Comparison of ENCODE assay signal across 8 cellular contexts in the genomic region with DNA sequence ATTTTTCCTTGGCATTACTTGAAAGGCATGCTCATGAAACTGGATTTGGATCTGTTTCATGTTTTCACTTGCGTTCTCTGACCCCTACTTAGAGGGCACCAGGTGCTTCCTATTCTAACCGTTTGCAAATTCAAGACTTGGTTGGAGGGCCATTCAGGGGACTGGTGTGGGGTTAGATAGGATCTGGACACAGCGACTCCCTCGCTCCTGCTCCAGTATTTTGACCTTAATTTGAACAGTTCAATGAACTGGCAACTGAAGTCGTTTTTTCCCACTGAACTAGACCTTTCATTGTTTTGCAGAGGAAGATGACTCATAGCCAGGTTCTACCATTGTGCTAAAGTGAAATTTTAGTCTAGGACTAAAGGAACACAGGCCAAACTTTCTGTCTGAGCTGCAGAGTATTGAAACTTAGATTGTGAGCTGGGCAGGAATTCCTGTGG.
DNase-seq lines count a peak whose midpoint lies in the region; ATAC-seq, FAIRE-seq and TF ChIP-seq lines count a peak whose summit lies in the region.

No MANE protein-coding gene starts in this region.

- H4K5ac ChIP-seq in H9 (ENCODE audit: insufficient read length, low read depth, low read length): no peak overlapping the region

- no peaks in the 10 kb centered on the region for H3K23me2 ChIP-seq in H9 (ENCODE audit: insufficient read length, low read depth, low read length, poor library complexity, severe bottlenecking)

- H4K8ac ChIP-seq in H9 (replicated peaks; ENCODE audit: insufficient read length, low read depth, low read length): no peak overlapping the region

- no peak overlapping the region for H2BK5ac ChIP-seq in H9 (ENCODE audit: insufficient read length, low read length)

- H3K27me3 Mint-ChIP-seq in H9 (ENCODE audit: low read depth) (no peaks in the 10 kb centered on the region), endodermal cell (ENCODE audit: insufficient read depth) (no peaks in the 10 kb centered on the region)

- CTCF ChIA-PET in PC-3 (lab: Charles Lee): no interaction called here

- H3K36me3 ChIP-seq in PC-3 (ENCODE audit: low read depth, low read length): no peaks in the 10 kb centered on the region
- peaks cover 3% of the 10 kb centered on the region for H3K36me3 ChIP-seq in endodermal cell (ENCODE audit: control insufficient read depth, insufficient read depth, low read length)
- no peaks in the 10 kb centered on the region for H3K36me3 ChIP-seq in pancreas

- no peaks in the 10 kb centered on the region for H4K20me1 ChIP-seq in H9 (ENCODE audit: control insufficient read depth, insufficient read depth, insufficient read length)
- peaks cover 4% of the 10 kb centered on the region; the same call in 1 of the 2 replicates for H4K20me1 ChIP-seq in PC-3 (ENCODE audit: low read length)

- H3K4me3 ChIP-seq in PC-3 (ENCODE audit: low read length) (peak overlapping the region; percentile 26; the same call in 1 of the 2 replicates), endodermal cell (ENCODE audit: low read length) (no peak overlapping the region), pancreas (no peak overlapping the region)

- H3K4me3 Mint-ChIP-seq in H9: no peak overlapping the region
- H3K4me3 Mint-ChIP-seq in endodermal cell: no peak overlapping the region

- no peak for FAIRE-seq in pancreas (lab: Jason Lieb, UNC)

- H3K36me3 Mint-ChIP-seq in H9 (ENCODE audit: insufficient read depth in 1 of 3, low read depth in 3 of 3) (peaks cover 2 to 4% (median 4%) of the 10 kb centered on the region in 3 experiments; a peak in 5 of 7 replicates), endodermal cell (ENCODE audit: low read depth) (peaks cover 4% of the 10 kb centered on the region)

- H3K4ac ChIP-seq in H9 (ENCODE audit: low read depth, low read length): no peak overlapping the region

- H3K27ac ChIP-seq in H9 (ENCODE audit: insufficient read length, low read depth, low read length): peak overlapping the region; percentile 68
- peak overlapping the region; percentile 77 for H3K27ac ChIP-seq in PC-3 (ENCODE audit: low read length)
- H3K27ac ChIP-seq in endodermal cell (ENCODE audit: low read depth, low read length): no peak overlapping the region
- peak overlapping the region in 2 of 4 donors; percentile 48 to 55 for H3K27ac ChIP-seq in pancreas

- POLR2A ChIA-PET in PC-3 (lab: Charles Lee; ENCODE audit: unreplicated experiment): no interaction called here

- no peak overlapping the region for H3K9ac ChIP-seq in H9 (ENCODE audit: extremely low read depth, insufficient read length, low read length)
- H3K9ac ChIP-seq in PC-3 (ENCODE audit: low read length): 0 out of 2 replicates have a peak overlapping the region, but pooled peaks have one; percentile 2
- no peak overlapping the region for H3K9ac ChIP-seq in endodermal cell (ENCODE audit: extremely low read depth, low read length, poor library complexity, severe bottlenecking)

- ATAC-seq in PC-3 (peak; percentile 80), pancreas (peak; percentile 59 to 71 (median 69)), GM19023 (IDR thresholded peaks at IDR 0.05; ENCODE audit: unreplicated experiment) (no peak)

- no peak overlapping the region for H3K56ac ChIP-seq in H9 (ENCODE audit: insufficient read length, low read depth, low read length)

- peak; percentile 20 for DNase-seq in GDM1 (lab: John Stamatoyannopoulos, UW)
- DNase-seq in H9: no peak
- peak; percentile 66 for DNase-seq in PC-3
- DNase-seq in endodermal cell: no peak
- no peak for DNase-seq in pancreas
- DNase-seq in NCI-H345 (lab: John Stamatoyannopoulos, UW): no peak
- no peak for DNase-seq in stimulated activated naive CD4-positive, alpha-beta T cell treated with Interleukin-2 at 50 U/mL for 16 hours (lab: John Stamatoyannopoulos, UW)

- no peaks in the 10 kb centered on the region for H3F3A ChIP-seq in PC-3 (ENCODE audit: low read length, unreplicated experiment)

- no peak overlapping the region for H4K91ac ChIP-seq in H9 (ENCODE audit: insufficient read length, low read depth, low read length)

- WGBS in H9 (ENCODE audit: extremely low coverage, insufficient read length, low lambda C conversion rate): no CpG with 5 or more reads among the region's 5 CpGs
- 76 to 79% methylated on average over 4 to 5 of the region's 5 CpGs for WGBS in endodermal cell (ENCODE audit: insufficient coverage in 1 of 2, insufficient read length in 1 of 2), 2 experiments
- 22 to 36% methylated on average over 5 of the region's 5 CpGs for WGBS in pancreas, 2 donors

- no peak overlapping the region for H2AK5ac ChIP-seq in H9 (ENCODE audit: insufficient read length, low read length)

- H3K18ac ChIP-seq in H9 (ENCODE audit: insufficient read length, low read depth, low read length): no peak overlapping the region

- H3K79me1 ChIP-seq in H9 (ENCODE audit: insufficient read depth, low read depth, low read length, poor library complexity, severe bottlenecking): peaks cover 7% of the 10 kb centered on the region

- H2BK20ac ChIP-seq in H9 (ENCODE audit: low read depth, low read length, poor library complexity, severe bottlenecking): no peak overlapping the region

- peaks cover 3% of the 10 kb centered on the region in 2 experiments; a peak in 4 of 5 replicates for H3K9me3 Mint-ChIP-seq in H9
- no peaks in the 10 kb centered on the region for H3K9me3 Mint-ChIP-seq in endodermal cell

- H2BK15ac ChIP-seq in H9 (ENCODE audit: low read depth, low read length): no peak overlapping the region

- no peak overlapping the region for H3K14ac ChIP-seq in H9 (ENCODE audit: insufficient read depth, low read length)

- H3K79me2 ChIP-seq in H9 (ENCODE audit: insufficient read depth, low read length) (peaks cover 6% of the 10 kb centered on the region; the same call in 1 of the 2 replicates), PC-3 (ENCODE audit: low read length) (peaks cover 60% of the 10 kb centered on the region)

- peak overlapping the region; percentile 39 for H3K4me2 ChIP-seq in H9 (ENCODE audit: insufficient read depth, insufficient read length, low read length)
- peak overlapping the region; percentile 67 for H3K4me2 ChIP-seq in PC-3 (ENCODE audit: low read length)

- peak overlapping the region; percentile 19 to 93 (median 53); a peak in 3 of 7 replicates for H3K27ac Mint-ChIP-seq in H9
- peak overlapping the region; percentile 48 for H3K27ac Mint-ChIP-seq in endodermal cell

- peaks cover 30 to 34% of the 10 kb centered on the region in 2 experiments for H3K4me1 Mint-ChIP-seq in H9
- peaks cover 8% of the 10 kb centered on the region for H3K4me1 Mint-ChIP-seq in endodermal cell

- H2BK12ac ChIP-seq in H9 (ENCODE audit: insufficient read length, low read depth, low read length): no peak overlapping the region

- H3T11ph ChIP-seq in H9 (ENCODE audit: low read length): no peak overlapping the region

- no peaks in the 10 kb centered on the region for H3K27me3 ChIP-seq in H9 (ENCODE audit: insufficient read depth, low read length)
- no peaks in the 10 kb centered on the region for H3K27me3 ChIP-seq in PC-3 (ENCODE audit: low read length)
- no peaks in the 10 kb centered on the region for H3K27me3 ChIP-seq in endodermal cell (ENCODE audit: control insufficient read depth, insufficient read depth, low read length, poor library complexity, severe bottlenecking)
- H3K27me3 ChIP-seq in pancreas: no peaks in the 10 kb centered on the region

- H3K9me2 ChIP-seq in PC-3 (replicated peaks; ENCODE audit: low read length): no peaks in the 10 kb centered on the region

- peaks cover 9% of the 10 kb centered on the region for H3K4me1 ChIP-seq in H9 (ENCODE audit: insufficient read depth, low read length)
- H3K4me1 ChIP-seq in PC-3 (ENCODE audit: insufficient read depth, low read length): peaks cover 30% of the 10 kb centered on the region
- no peaks in the 10 kb centered on the region for H3K4me1 ChIP-seq in endodermal cell (ENCODE audit: control insufficient read depth, insufficient read depth, low read length)
- H3K4me1 ChIP-seq in pancreas: peaks cover 12 to 41% (median 26%) of the 10 kb centered on the region in 3 donors

- no TSS peak for BruUV-seq in PC-3 (replicated peaks; lab: Mats Ljungman, UMichigan)

- H2AFZ ChIP-seq in H9 (ENCODE audit: low read length) (no peak overlapping the region), PC-3 (ENCODE audit: low read length) (peak overlapping the region; percentile 60; the same call in 1 of the 2 replicates)

- H3K9me3 ChIP-seq in H9 (ENCODE audit: control insufficient read depth, low read depth, low read length) (no peaks in the 10 kb centered on the region), PC-3 (ENCODE audit: low read length) (no peaks in the 10 kb centered on the region), endodermal cell (ENCODE audit: control insufficient read depth, low read length) (no peaks in the 10 kb centered on the region), pancreas (no peaks in the 10 kb centered on the region)

- TF ChIP-seq CTCF in H9 (conservative IDR thresholded peaks at IDR 0.05) (no peak), PC-3 (conservative IDR thresholded peaks at IDR 0.05; ENCODE audit: low read depth, low read length) (no peak), endodermal cell (conservative IDR thresholded peaks at IDR 0.05) (no peak), pancreas (IDR thresholded peaks at IDR 0.05) (no peak)

- no peak overlapping the region for H2BK120ac ChIP-seq in H9 (ENCODE audit: low read depth, low read length, poor library complexity, severe bottlenecking)

- intact Hi-C loops in PC-3 (cut with micrococcal nuclease): loop anchor here (10.0 kb wide), 1 partner anchor 65 kb away; no protein-coding TSS in a partner anchor
- intact Hi-C loops in pancreas (cut with DNase I): no loop called here

- no peak overlapping the region for H3K23ac ChIP-seq in H9 (ENCODE audit: insufficient read length, low read depth, low read length)

Comparison
In these comparisons a context has a peak if more than half of its experiments do, and no peak if none do; other contexts are left out.
1. DNase-seq: peak in GDM1 (single experiment) and PC-3 (single experiment); none in H9 (single experiment), endodermal cell (single experiment), pancreas (0 of 6), NCI-H345 (single experiment) and stimulated activated naive CD4-positive, alpha-beta T cell treated with Interleukin-2 at 50 U/mL for 16 hours (single experiment).